In genomic region chr17:27630607-27631408, GRCh38 we compare ENCODE assay signal across 7 cellular contexts.
DNase-seq lines count a peak whose midpoint lies in the region; ATAC-seq and TF ChIP-seq lines count a peak whose summit lies in the region.

TSS of gene LGALS9 (plus strand) at chr17:27631188. CDS start at chr17:27631266, 78 bp downstream.

- H3K36me3 ChIP-seq in muscle layer of duodenum (ENCODE audit: control insufficient read depth in 1 of 2, insufficient read depth in 2 of 2, low read length in 2 of 2): peaks cover 0 to 10% of the 10 kb centered on the region in 2 donors

- H3K27ac ChIP-seq in muscle layer of duodenum (ENCODE audit: low read length): peak within 1 kb of the TSS; percentile 86

- ATAC-seq in GM18520 (IDR thresholded peaks at IDR 0.05; ENCODE audit: unreplicated experiment) (peak; percentile 47), HG02884 (IDR thresholded peaks at IDR 0.05; ENCODE audit: unreplicated experiment) (peak; percentile 50)

- TF ChIP-seq CTCF in choroid plexus epithelial cell (conservative IDR thresholded peaks at IDR 0.05; ENCODE audit: low read depth, low read length): no peak

- H3K4me1 ChIP-seq in muscle layer of duodenum (ENCODE audit: control insufficient read depth in 1 of 2, insufficient read depth in 2 of 2, low read length in 2 of 2): peaks cover 12% of the 10 kb centered on the region in 2 donors

- peak; percentile 63 for DNase-seq in SKM-1 (lab: John Stamatoyannopoulos, UW; ENCODE audit: unreplicated experiment)
- peak; percentile 24 for DNase-seq in choroid plexus epithelial cell (ENCODE audit: low read depth)
- no peak for DNase-seq in cerebellar cortex (ENCODE audit: low spot score)
- no peak for DNase-seq in SHP77 (lab: John Stamatoyannopoulos, UW)

- no peaks in the 10 kb centered on the region for H3K9me3 ChIP-seq in muscle layer of duodenum (ENCODE audit: control insufficient read depth in 1 of 2, low read length in 2 of 2)

- H3K27me3 ChIP-seq in muscle layer of duodenum (ENCODE audit: low read depth, low read length): no peaks in the 10 kb centered on the region

- H3K4me3 ChIP-seq in choroid plexus epithelial cell (ENCODE audit: low read depth, low read length): peak within 1 kb of the TSS; percentile 9
- H3K4me3 ChIP-seq in muscle layer of duodenum (ENCODE audit: low read depth in 1 of 2, low read length in 2 of 2): peak within 1 kb of the TSS; percentile 41 to 60

Comparison
In these comparisons a context has a peak if more than half of its experiments do, and no peak if none do; other contexts are left out.
1. DNase-seq: peak in SKM-1 (single experiment) and choroid plexus epithelial cell (single experiment); none in cerebellar cortex (single experiment) and SHP77 (0 of 2).